29 cellular contexts compared by ENCODE assay signal in the genomic region with DNA sequence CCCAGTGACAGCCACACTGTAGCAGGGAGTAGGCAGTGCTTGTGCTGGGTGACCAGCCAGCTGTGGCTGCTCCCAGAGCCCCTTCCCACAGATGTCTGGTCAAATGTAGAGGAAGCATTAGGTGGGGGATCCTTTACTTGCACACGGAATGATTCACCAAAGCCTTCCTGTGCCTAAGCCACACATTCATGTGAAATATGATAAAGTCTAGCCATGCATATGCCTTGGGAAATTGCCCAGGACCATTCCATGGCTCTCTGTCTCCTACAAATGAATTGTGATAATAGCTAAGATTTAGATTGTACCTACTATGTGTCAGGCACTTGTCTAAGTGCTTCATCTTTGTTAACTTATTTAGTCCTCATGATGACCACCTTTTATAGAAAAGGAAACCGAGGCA.
"Had no signal": no experiment of that assay in that cellular context is flagged by ENCODE, and none has a peak within 500 bp of the region (broad histone marks: within the 10 kb centered on the region; RNA-seq: fewer than 3 reads in every experiment).

No MANE protein-coding gene starts in this region.

- DNase-seq: activated CD4-positive, alpha-beta memory T cell treated with anti-CD3 and anti-CD28 coated beads, Interleukin-2, amount 10 ng/mL, durations not matched to agents 7 days and 5 days; activated CD4-positive, alpha-beta T cell treated with anti-CD3 and anti-CD28 coated beads for 1 hour; activated CD4-positive, alpha-beta T cell treated with anti-CD3 and anti-CD28 coated beads for 4 hours; activated CD4-positive, alpha-beta T cell treated with anti-CD3 and anti-CD28 coated beads, Interleukin-2, amount 10 ng/mL, durations not matched to agents 7 days and 5 days; activated CD4-positive, alpha-beta T cell treated with anti-CD3 and anti-CD28 coated beads, Interleukin-2, amount 50 U/mL, for 4 hours; activated CD8-positive, alpha-beta memory T cell treated with anti-CD3 and anti-CD28 coated beads, Interleukin-2, amount 50 U/mL, for 48 hours; activated gamma-delta T cell; activated naive CD4-positive, alpha-beta T cell; activated naive CD4-positive, alpha-beta T cell treated with anti-CD3 and anti-CD28 coated beads, Interleukin-2, amount 10 ng/mL, durations not matched to agents 7 days and 5 days; activated naive CD8-positive, alpha-beta T cell treated with anti-CD3 and anti-CD28 coated beads, Interleukin-2, amount 10 ng/mL, durations not matched to agents 7 days and 5 days; activated T-cell treated with anti-CD3 and anti-CD28 coated beads for 4 hours; activated T-cell treated with anti-CD3 and anti-CD28 coated beads, Interleukin-2, amount 50 U/mL, for 24 hours; activated T-cell treated with anti-CD3 and anti-CD28 coated beads, Interleukin-2, amount 50 U/mL, for 72 hours; central memory CD4-positive, alpha-beta T cell; cerebellar nuclear complex; colonic mucosa; effector CD8-positive, alpha-beta T cell; erythroblast; foreskin fibroblast; head of caudate nucleus; T-helper 2 cell had no signal

- H3K9me3 ChIP-seq: ascending aorta, breast epithelium, colonic mucosa, esophagus muscularis mucosa had no signal

- H3K27ac Mint-ChIP-seq: activated CD4-positive, alpha-beta memory T cell treated with anti-CD3 and anti-CD28 coated beads, Interleukin-2, amount 10 ng/mL, durations not matched to agents 7 days and 5 days; activated CD4-positive, alpha-beta T cell treated with anti-CD3 and anti-CD28 coated beads, Interleukin-2, amount 10 ng/mL, durations not matched to agents 7 days and 5 days; activated naive CD4-positive, alpha-beta T cell treated with anti-CD3 and anti-CD28 coated beads, Interleukin-2, amount 10 ng/mL, durations not matched to agents 7 days and 5 days; activated naive CD4-positive, alpha-beta T cell treated with anti-CD3 and anti-CD28 coated beads, Interleukin-2, amount 50 U/mL, for 72 hours; activated naive CD8-positive, alpha-beta T cell treated with anti-CD3 and anti-CD28 coated beads, Interleukin-2, amount 10 ng/mL, durations not matched to agents 7 days and 5 days; activated T-cell treated with anti-CD3 and anti-CD28 coated beads, Interleukin-2, amount 50 U/mL, for 24 hours; activated T-cell treated with anti-CD3 and anti-CD28 coated beads, Interleukin-2, amount 50 U/mL, for 72 hours; brain; WTC11 had no signal

- H3K4me3 ChIP-seq: ascending aorta, breast epithelium, cardiac muscle cell, colonic mucosa, esophagus muscularis mucosa had no signal

- H3K27ac ChIP-seq: ascending aorta, breast epithelium, cardiac muscle cell, colonic mucosa, esophagus muscularis mucosa, VCaP had no signal

- H3K27me3 ChIP-seq: ascending aorta, breast epithelium, cardiac muscle cell, colonic mucosa, esophagus muscularis mucosa had no signal

- H3K36me3 Mint-ChIP-seq: activated naive CD4-positive, alpha-beta T cell treated with anti-CD3 and anti-CD28 coated beads, Interleukin-2, amount 10 ng/mL, durations not matched to agents 7 days and 5 days; activated naive CD4-positive, alpha-beta T cell treated with anti-CD3 and anti-CD28 coated beads, Interleukin-2, amount 50 U/mL, for 72 hours; activated naive CD8-positive, alpha-beta T cell treated with anti-CD3 and anti-CD28 coated beads, Interleukin-2, amount 10 ng/mL, durations not matched to agents 7 days and 5 days; brain; WTC11 had no signal

- ATAC-seq: activated naive CD4-positive, alpha-beta T cell treated with anti-CD3 and anti-CD28 coated beads, Interleukin-2, amount 50 U/mL, for 72 hours; activated T-cell treated with anti-CD3 and anti-CD28 coated beads, Interleukin-2, amount 50 U/mL, for 72 hours; WTC11 had no signal

- H3K4me1 Mint-ChIP-seq: activated CD4-positive, alpha-beta memory T cell treated with anti-CD3 and anti-CD28 coated beads, Interleukin-2, amount 10 ng/mL, durations not matched to agents 7 days and 5 days; activated CD4-positive, alpha-beta T cell treated with anti-CD3 and anti-CD28 coated beads, Interleukin-2, amount 10 ng/mL, durations not matched to agents 7 days and 5 days; activated naive CD4-positive, alpha-beta T cell treated with anti-CD3 and anti-CD28 coated beads, Interleukin-2, amount 10 ng/mL, durations not matched to agents 7 days and 5 days; activated naive CD8-positive, alpha-beta T cell treated with anti-CD3 and anti-CD28 coated beads, Interleukin-2, amount 10 ng/mL, durations not matched to agents 7 days and 5 days had no signal

- H3K36me3 ChIP-seq: ascending aorta, breast epithelium, cardiac muscle cell, colonic mucosa, esophagus muscularis mucosa had no signal

- H3K4me1 ChIP-seq: ascending aorta, breast epithelium, colonic mucosa had no signal

- H3K9me3 Mint-ChIP-seq: activated CD4-positive, alpha-beta memory T cell treated with anti-CD3 and anti-CD28 coated beads, Interleukin-2, amount 10 ng/mL, durations not matched to agents 7 days and 5 days; activated CD4-positive, alpha-beta T cell treated with anti-CD3 and anti-CD28 coated beads, Interleukin-2, amount 10 ng/mL, durations not matched to agents 7 days and 5 days; activated naive CD4-positive, alpha-beta T cell treated with anti-CD3 and anti-CD28 coated beads, Interleukin-2, amount 10 ng/mL, durations not matched to agents 7 days and 5 days; activated naive CD4-positive, alpha-beta T cell treated with anti-CD3 and anti-CD28 coated beads, Interleukin-2, amount 50 U/mL, for 72 hours; activated naive CD8-positive, alpha-beta T cell treated with anti-CD3 and anti-CD28 coated beads, Interleukin-2, amount 10 ng/mL, durations not matched to agents 7 days and 5 days; activated T-cell treated with anti-CD3 and anti-CD28 coated beads, Interleukin-2, amount 50 U/mL, for 24 hours; activated T-cell treated with anti-CD3 and anti-CD28 coated beads, Interleukin-2, amount 50 U/mL, for 72 hours; WTC11 had no signal

- H3K4me3 Mint-ChIP-seq: activated CD4-positive, alpha-beta memory T cell treated with anti-CD3 and anti-CD28 coated beads, Interleukin-2, amount 10 ng/mL, durations not matched to agents 7 days and 5 days; activated CD4-positive, alpha-beta T cell treated with anti-CD3 and anti-CD28 coated beads, Interleukin-2, amount 10 ng/mL, durations not matched to agents 7 days and 5 days; activated naive CD4-positive, alpha-beta T cell treated with anti-CD3 and anti-CD28 coated beads, Interleukin-2, amount 10 ng/mL, durations not matched to agents 7 days and 5 days; activated naive CD8-positive, alpha-beta T cell treated with anti-CD3 and anti-CD28 coated beads, Interleukin-2, amount 10 ng/mL, durations not matched to agents 7 days and 5 days; activated T-cell treated with anti-CD3 and anti-CD28 coated beads, Interleukin-2, amount 50 U/mL, for 24 hours; activated T-cell treated with anti-CD3 and anti-CD28 coated beads, Interleukin-2, amount 50 U/mL, for 72 hours; brain; WTC11 had no signal
